In genomic region chr2:240760576-240761246, GRCh38 we compare ENCODE assay signal across 26 cellular contexts. TPM values are rescaled to one million over a fixed set of nuclear protein-coding genes. Genes with fewer than 3 reads are reported as not detected.
DNase-seq lines count a peak whose midpoint lies in the region; ATAC-seq lines count a peak whose summit lies in the region.
"Had no signal": no experiment of that assay in that cellular context is flagged by ENCODE, and none has a peak within 500 bp of the region (broad histone marks: within the 10 kb centered on the region; RNA-seq: fewer than 3 reads in every experiment).

No MANE protein-coding gene starts in this region.

- H3K27me3 ChIP-seq in BLaER1 treated with 17β-estradiol and CSF1 and Interleukin-3, amounts not matched to agents 10 nM and 100 nM, result no peaks in the 10 kb centered on the region
- no peaks in the 10 kb centered on the region for H3K27me3 ChIP-seq in Karpas-422 (ENCODE audit: low read length)
- no peaks in the 10 kb centered on the region for H3K27me3 ChIP-seq in neuronal stem cell (ENCODE audit: control insufficient read depth in 3 of 3, insufficient read depth in 3 of 3, low read depth in 1 of 3, low read length in 3 of 3)

- H3K9me2 ChIP-seq in Karpas-422 (replicated peaks; ENCODE audit: insufficient read depth, low read length), result no peaks in the 10 kb centered on the region

- no peak overlapping the region for H3K18ac ChIP-seq in neuronal stem cell (ENCODE audit: low read length)

- no peak overlapping the region for H3K27ac ChIP-seq in BLaER1 treated with 17β-estradiol and CSF1 and Interleukin-3, amounts not matched to agents 10 nM and 100 nM
- H3K27ac ChIP-seq in Karpas-422 (ENCODE audit: low read length), result peak overlapping the region; percentile 37; the same call in 1 of the 2 replicates
- H3K27ac ChIP-seq in cingulate gyrus (ENCODE audit: low read depth, low read length), result peak overlapping the region; percentile 29
- H3K27ac ChIP-seq in neuronal stem cell (replicated peaks; ENCODE audit: low read length), result no peak overlapping the region
- H3K27ac ChIP-seq: KMS-11, RWPE1 had no signal

- H3K4me3 ChIP-seq in BLaER1 treated with 17β-estradiol and CSF1 and Interleukin-3, amounts not matched to agents 10 nM and 100 nM, result no peak overlapping the region
- no peak overlapping the region for H3K4me3 ChIP-seq in Karpas-422 (ENCODE audit: low read length)
- H3K4me3 ChIP-seq in neuronal stem cell (ENCODE audit: low read length in 2 of 2), result no peak overlapping the region

- WGBS in neuronal stem cell (ENCODE audit: extremely low coverage in 2 of 2, insufficient read length in 2 of 2, insufficient replicate concordance in 1 of 2), 2 donors, result no CpG with 5 or more reads among the region's 22 CpGs

- H2BK15ac ChIP-seq in neuronal stem cell (ENCODE audit: low read length), result no peak overlapping the region

- 0 out of 22 replicates have a peak overlapping the region, but pooled peaks of 1 of the 11 experiments have one; percentile 17 for H3K9ac ChIP-seq in BLaER1 treated with 17β-estradiol and CSF1 and Interleukin-3, amounts not matched to agents 10 nM and 100 nM
- H3K9ac ChIP-seq in Karpas-422 (ENCODE audit: low read length), result no peak overlapping the region
- no peak overlapping the region for H3K9ac ChIP-seq in neuronal stem cell (ENCODE audit: low read depth, low read length, poor library complexity)
- H3K9ac ChIP-seq: KMS-11 had no signal

- peaks cover 0 to 21% (median 0%) of the 10 kb centered on the region in 11 experiments; a peak in 4 of 22 replicates for H4K20me1 ChIP-seq in BLaER1 treated with 17β-estradiol and CSF1 and Interleukin-3, amounts not matched to agents 10 nM and 100 nM
- H4K20me1 ChIP-seq in Karpas-422 (ENCODE audit: insufficient read depth, low read depth, low read length), result no peaks in the 10 kb centered on the region

- no peaks in the 10 kb centered on the region for H3K9me3 Mint-ChIP-seq in activated naive CD4-positive, alpha-beta T cell treated with anti-CD3 and anti-CD28 coated beads, Interleukin-2, amount 50 U/mL, for 72 hours
- H3K9me3 Mint-ChIP-seq: CD8-positive, alpha-beta memory T cell; T-cell had no signal

- no peak overlapping the region for H3K4ac ChIP-seq in neuronal stem cell (ENCODE audit: low read length)

- peak overlapping the region; percentile 6 for H4K8ac ChIP-seq in neuronal stem cell (ENCODE audit: low read depth, low read length)

- H2AK5ac ChIP-seq in neuronal stem cell (ENCODE audit: low read depth, low read length), result no peak overlapping the region

- H4K91ac ChIP-seq in neuronal stem cell (ENCODE audit: low read depth, low read length, poor library complexity), result no peak overlapping the region

- H3K4me1 ChIP-seq in BLaER1 treated with 17β-estradiol and CSF1 and Interleukin-3, amounts not matched to agents 10 nM and 100 nM, result peaks cover 13 to 60% (median 42%) of the 10 kb centered on the region in 10 experiments; a peak in 19 of 20 replicates
- H3K4me1 ChIP-seq in Karpas-422 (ENCODE audit: low read length), result peaks cover 35% of the 10 kb centered on the region
- no peaks in the 10 kb centered on the region for H3K4me1 ChIP-seq in neuronal stem cell (ENCODE audit: control insufficient read depth in 2 of 2, insufficient read depth in 1 of 2, low read depth in 1 of 2, low read length in 2 of 2)

- no peak overlapping the region for H3K14ac ChIP-seq in neuronal stem cell (ENCODE audit: low read length)

- no peak overlapping the region for H2BK12ac ChIP-seq in neuronal stem cell (ENCODE audit: low read length)

- H3K79me1 ChIP-seq in neuronal stem cell (ENCODE audit: low read depth, low read length), result peaks cover 9% of the 10 kb centered on the region

- H3K9me3 ChIP-seq in BLaER1 treated with 17β-estradiol and CSF1 and Interleukin-3, amounts not matched to agents 10 nM and 100 nM (replicated peaks in 1 of 11), result no peaks in the 10 kb centered on the region
- no peaks in the 10 kb centered on the region for H3K9me3 ChIP-seq in Karpas-422 (ENCODE audit: low read length)
- H3K9me3 ChIP-seq in neuronal stem cell (replicated peaks in 1 of 2; ENCODE audit: control insufficient read depth in 2 of 2, insufficient read depth in 1 of 2, low read depth in 1 of 2, low read length in 2 of 2), result peaks cover 0 to 1% of the 10 kb centered on the region in 2 donors

- H3K27ac Mint-ChIP-seq in activated naive CD4-positive, alpha-beta T cell treated with anti-CD3 and anti-CD28 coated beads, Interleukin-2, amount 50 U/mL, for 72 hours, result no peak overlapping the region
- H3K27ac Mint-ChIP-seq: CD8-positive, alpha-beta memory T cell; T-cell had no signal

- H2BK5ac ChIP-seq in neuronal stem cell (ENCODE audit: low read length), result no peak overlapping the region

- no peak for ATAC-seq in activated naive CD4-positive, alpha-beta T cell treated with anti-CD3 and anti-CD28 coated beads, Interleukin-2, amount 50 U/mL, for 72 hours
- ATAC-seq: T-cell had no signal

- H3K4me2 ChIP-seq in BLaER1 treated with 17β-estradiol and CSF1 and Interleukin-3, amounts not matched to agents 10 nM and 100 nM, result peak overlapping the region in 9 of 11 experiments; percentile 12 to 80 (median 74); a peak in 14 of 22 replicates
- H3K4me2 ChIP-seq in Karpas-422 (ENCODE audit: low read depth, low read length, poor library complexity, severe bottlenecking) (no peak overlapping the region), neuronal stem cell (ENCODE audit: insufficient read depth, low read length, poor library complexity, severe bottlenecking) (no peak overlapping the region)
- H3K4me2 ChIP-seq: KMS-11 had no signal

- DNase-seq in Karpas-422, result no peak
- DNase-seq in neuronal stem cell (ENCODE audit: low spot score), result no peak
- DNase-seq in activated CD4-positive, CD25-positive, alpha-beta regulatory T cell (lab: John Stamatoyannopoulos, UW), result no peak
- no peak for DNase-seq in activated naive CD4-positive, alpha-beta T cell treated with anti-CD3 and anti-CD28 coated beads, Interleukin-2, amount 50 U/mL, for 72 hours (ENCODE audit: low spot score in 2 of 2)
- no peak for DNase-seq in DMS53 (lab: John Stamatoyannopoulos, UW)
- DNase-seq: C1 segment of cervical spinal cord; CD8-positive, alpha-beta memory T cell; DMS 273 treated with DMSO at 0.1 percent for 48 hours; DMS79 treated with DMSO at 0.1 percent for 48 hours; H7; IMR-90; NCI-H1092 treated with DMSO at 0.1 percent for 48 hours; NCI-H1436; NCI-H187; NCI-H2081 treated with DMSO at 0.1 percent for 48 hours; NCI-H2171 treated with DMSO at 0.1 percent for 48 hours; NCI-H446; NCI-H524 treated with DMSO at 0.1 percent for 48 hours; NCI-H774; SHP77; T-cell had no signal

- H3K36me3 ChIP-seq in BLaER1 treated with 17β-estradiol and CSF1 and Interleukin-3, amounts not matched to agents 10 nM and 100 nM, result no peaks in the 10 kb centered on the region
- no peaks in the 10 kb centered on the region for H3K36me3 ChIP-seq in Karpas-422 (ENCODE audit: insufficient read depth, low read length)
- peaks cover 63 to 70% of the 10 kb centered on the region in 2 donors for H3K36me3 ChIP-seq in neuronal stem cell (replicated peaks in 1 of 2; ENCODE audit: control insufficient read depth in 2 of 2, insufficient read depth in 2 of 2, low read length in 2 of 2)

- no peaks in the 10 kb centered on the region for H3K36me3 Mint-ChIP-seq in activated naive CD4-positive, alpha-beta T cell treated with anti-CD3 and anti-CD28 coated beads, Interleukin-2, amount 50 U/mL, for 72 hours
- H3K36me3 Mint-ChIP-seq: CD8-positive, alpha-beta memory T cell; T-cell had no signal

- H3K23ac ChIP-seq in neuronal stem cell (ENCODE audit: low read depth, low read length, poor library complexity), result peak overlapping the region; percentile 55

- H2BK120ac ChIP-seq in neuronal stem cell (ENCODE audit: low read depth, low read length), result no peak overlapping the region

- H2AFZ ChIP-seq in Karpas-422 (ENCODE audit: low read length) (no peak overlapping the region), neuronal stem cell (ENCODE audit: low read length) (no peak overlapping the region)

- no peaks in the 10 kb centered on the region for H3K79me2 ChIP-seq in Karpas-422 (ENCODE audit: low read length)

RNA-seq across cellular contexts. Expression of gene KIF1A, which starts 59.3 kb away (rescaled TPM):
- not detected in 2 replicates for total RNA-seq in Karpas-422 (2014; rRNA removed; shearing (Covaris generic); ENCODE audit: low replicate concordance)
- polyA plus RNA-seq in neuronal stem cell (2013, experiment 1 of 2), result 32.5 TPM
- 33.9 TPM for polyA plus RNA-seq in neuronal stem cell (2013, experiment 2 of 2)
- 1 to 10 TPM; 2.1 to 6.6 TPM for total RNA-seq in activated naive CD4-positive, alpha-beta T cell treated with anti-CD3 and anti-CD28 coated beads, Interleukin-2, amount 50 U/mL, for 72 hours
- polyA plus RNA-seq: AG04450; CD8-positive, alpha-beta memory T cell; IMR-90 had no signal

Comparison
In these comparisons a context has a peak if more than half of its experiments do, and no peak if none do; other contexts are left out.
1. H3K27ac ChIP-seq: peak in Karpas-422 (single experiment) and cingulate gyrus (single experiment); none in BLaER1 treated with 17β-estradiol and CSF1 and Interleukin-3, amounts not matched to agents 10 nM and 100 nM (0 of 11) and neuronal stem cell (single experiment).
2. H3K4me2 ChIP-seq: peak in BLaER1 treated with 17β-estradiol and CSF1 and Interleukin-3, amounts not matched to agents 10 nM and 100 nM (9 of 11); none in Karpas-422 (single experiment) and neuronal stem cell (single experiment).